In the genomic region with DNA sequence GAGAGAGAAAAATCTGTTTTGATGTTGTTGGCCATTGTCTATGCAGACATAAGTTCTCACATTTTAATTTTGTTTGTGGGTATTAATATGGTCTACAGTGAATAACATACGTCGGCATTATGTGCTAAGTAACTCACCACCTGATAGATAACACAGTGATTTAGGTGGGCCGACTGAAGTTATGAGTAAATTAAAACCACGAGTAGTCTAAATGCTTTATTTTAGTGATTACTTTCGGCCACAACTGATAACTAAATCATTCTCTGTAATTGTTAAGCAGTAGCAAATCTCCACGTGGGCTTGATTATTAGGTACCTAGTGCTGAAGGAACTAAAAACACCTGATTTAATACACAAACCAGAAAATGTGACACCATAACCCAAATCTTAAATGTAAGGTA, we compare ENCODE assay signal across 8 cellular contexts. TPM values are rescaled to one million over a fixed set of nuclear protein-coding genes. Genes with fewer than 3 reads are reported as not detected.
A peak's percentile ranks its signal among the peaks of the same experiment; 100 is the strongest.
DNase-seq lines count a peak whose midpoint lies in the region; ATAC-seq, FAIRE-seq and TF ChIP-seq lines count a peak whose summit lies in the region.

No MANE protein-coding gene starts in this region.

- FAIRE-seq in HepG2 (lab: Jason Lieb, UNC) = no peak

- H3K27ac ChIP-seq in HepG2 (ENCODE audit: extremely low read length, insufficient read depth, low read length) = peak overlapping the region; percentile 85
- H3K27ac ChIP-seq in tibial nerve = peak overlapping the region in 3 of 4 donors; percentile 87 to 90 (median 89)

- 2% methylated on average over 6 of the region's 6 CpGs for WGBS in HepG2 (ENCODE audit: low lambda C conversion rate)
- 43 to 53% methylated on average over 6 of the region's 6 CpGs for WGBS in tibial nerve, 2 donors
- 29 to 34% methylated on average over 6 of the region's 6 CpGs for whole genome bisulfite sequencing in lower leg skin, 2 donors

- CTCF ChIA-PET in HepG2 (lab: Yijun Ruan, JAX; ENCODE audit: low intra/inter-chr PET ratio, low total read pairs) = interaction anchor here (2.0 kb wide), 1 partner anchor 146 kb away, joined by 19 read pairs; no protein-coding TSS in a partner anchor

- H3K4me1 ChIP-seq in HepG2 (ENCODE audit: insufficient read depth, low read length) (peaks cover 27% of the 10 kb centered on the region), tibial nerve (peaks cover 0 to 60% (median 7%) of the 10 kb centered on the region in 4 donors)

- no peaks in the 10 kb centered on the region for H3K9me3 Mint-ChIP-seq in activated T-cell treated with anti-CD3 and anti-CD28 coated beads, Interleukin-2, amount 50 U/mL, for 4 hours
- H3K9me3 Mint-ChIP-seq in activated naive CD8-positive, alpha-beta T cell treated with anti-CD3 and anti-CD28 coated beads for 36 hours = no peaks in the 10 kb centered on the region

- H3K27me3 Mint-ChIP-seq in activated T-cell treated with anti-CD3 and anti-CD28 coated beads, Interleukin-2, amount 50 U/mL, for 4 hours (ENCODE audit: low read depth) = no peaks in the 10 kb centered on the region
- no peaks in the 10 kb centered on the region for H3K27me3 Mint-ChIP-seq in activated naive CD8-positive, alpha-beta T cell treated with anti-CD3 and anti-CD28 coated beads for 36 hours

- H3K36me3 Mint-ChIP-seq in activated T-cell treated with anti-CD3 and anti-CD28 coated beads, Interleukin-2, amount 50 U/mL, for 4 hours (ENCODE audit: insufficient read depth) = no peaks in the 10 kb centered on the region
- H3K36me3 Mint-ChIP-seq in activated naive CD8-positive, alpha-beta T cell treated with anti-CD3 and anti-CD28 coated beads for 36 hours = no peaks in the 10 kb centered on the region

- H3K36me3 ChIP-seq in HepG2 (replicated peaks in 1 of 2; ENCODE audit: control insufficient read depth in 1 of 2, insufficient read depth in 2 of 2, low read length in 2 of 2) = no peaks in the 10 kb centered on the region
- H3K36me3 ChIP-seq in tibial nerve = no peaks in the 10 kb centered on the region

- DNase-seq in activated T-cell treated with anti-CD3 and anti-CD28 coated beads, Interleukin-2, amount 50 U/mL, for 4 hours = no peak
- no peak for DNase-seq in activated T-cell treated with anti-CD3 and anti-CD28 coated beads, Interleukin-2, amount 50 U/mL, for 48 hours
- DNase-seq in activated naive CD8-positive, alpha-beta T cell treated with anti-CD3 and anti-CD28 coated beads for 36 hours = no peak
- DNase-seq in HepG2 (ENCODE audit: low spot score) (no peak), tibial nerve (ENCODE audit: low spot score in 2 of 2) (no peak), NCI-H1105 (lab: John Stamatoyannopoulos, UW) (no peak), lower leg skin (ENCODE audit: low spot score in 2 of 2) (no peak)

- intact Hi-C loops in HepG2 (cut with micrococcal nuclease; ENCODE audit: unreplicated experiment) (loop anchor here (5.0 kb wide), 2 partner anchors 444 to 821 kb away; a partner anchor contains a TSS), lower leg skin (cut with DNase I; ENCODE audit: low total_unique reads) (loop anchor here (5.0 kb wide), 1 partner anchor 1406 kb away; no protein-coding TSS in a partner anchor)

- no TSS peak for BruUV-seq in HepG2 (replicated peaks; lab: Mats Ljungman, UMichigan)

- H3K79me2 ChIP-seq in HepG2 (ENCODE audit: insufficient read depth, low read length) = peaks cover 26% of the 10 kb centered on the region

- TF ChIP-seq POLR2A in HepG2 (IDR thresholded peaks at IDR 0.05; ENCODE audit: insufficient read depth in 1 of 2, low read depth in 2 of 2, low read length in 2 of 2) (no peak), tibial nerve (IDR thresholded peaks at IDR 0.05) (no peak), lower leg skin (IDR thresholded peaks at IDR 0.05) (no peak)

- TF ChIP-seq CTCF in HepG2 (CRISPR knock-in tag; IDR thresholded peaks at IDR 0.05) (no peak), tibial nerve (IDR thresholded peaks at IDR 0.05) (no peak), lower leg skin (IDR thresholded peaks at IDR 0.05) (no peak)

- peak overlapping the region; percentile 89 for H3K4me2 ChIP-seq in HepG2 (ENCODE audit: low read depth, low read length)

- H4K20me1 ChIP-seq in HepG2 (ENCODE audit: insufficient read depth, low read length) = no peaks in the 10 kb centered on the region

- TF ChIP-seq RAD21 in HepG2 (CRISPR knock-in tag; IDR thresholded peaks at IDR 0.05) = no peak

- H3K4me3 Mint-ChIP-seq in activated T-cell treated with anti-CD3 and anti-CD28 coated beads, Interleukin-2, amount 50 U/mL, for 4 hours = peak overlapping the region; percentile 91
- peak overlapping the region; percentile 88 for H3K4me3 Mint-ChIP-seq in activated naive CD8-positive, alpha-beta T cell treated with anti-CD3 and anti-CD28 coated beads for 36 hours

- TF ChIP-seq EP300 in HepG2 (IDR thresholded peaks at IDR 0.05; ENCODE audit: low read depth in 2 of 2, low read length in 2 of 2) = no peak
- TF ChIP-seq EP300 in HepG2 (CRISPR knock-in tag; IDR thresholded peaks at IDR 0.05; ENCODE audit: borderline replicate concordance) = no peak
- TF ChIP-seq EP300 in tibial nerve (IDR thresholded peaks at IDR 0.05) = no peak

- no peak for ATAC-seq in activated T-cell treated with anti-CD3 and anti-CD28 coated beads, Interleukin-2, amount 50 U/mL, for 4 hours
- ATAC-seq in HepG2 = no peak
- no peak for ATAC-seq in GM19035 (IDR thresholded peaks at IDR 0.05; ENCODE audit: unreplicated experiment)

- H3K9me3 ChIP-seq in HepG2 (ENCODE audit: low read length) (no peaks in the 10 kb centered on the region), tibial nerve (no peaks in the 10 kb centered on the region)

- H3K4me3 ChIP-seq in HepG2 (replicated peaks in 1 of 3; ENCODE audit: insufficient read depth in 1 of 3, low read depth in 2 of 3, low read length in 3 of 3) = peak overlapping the region; percentile 79 to 87 (median 86)
- peak overlapping the region in 3 of 4 donors; percentile 75 to 96 (median 83) for H3K4me3 ChIP-seq in tibial nerve
- H3K4me3 ChIP-seq in lower leg skin (ENCODE audit: low read depth, poor library complexity, severe bottlenecking) = no peak overlapping the region

- peak overlapping the region; percentile 77 for H3K27ac Mint-ChIP-seq in activated naive CD8-positive, alpha-beta T cell treated with anti-CD3 and anti-CD28 coated beads for 36 hours

- peak overlapping the region; percentile 93 for H2AFZ ChIP-seq in HepG2 (ENCODE audit: low read length)

- in situ Hi-C loops in HepG2 (cut with HindIII; ENCODE audit: extremely low pct_ligation_motif_present, low pct_unique_long_range_greater_than_20kb) = loop anchor here (5.0 to 25.0 kb wide), 4 partner anchors 149 to 821 kb away; a partner anchor contains a TSS

- peaks cover 40% of the 10 kb centered on the region for H3K4me1 Mint-ChIP-seq in activated T-cell treated with anti-CD3 and anti-CD28 coated beads, Interleukin-2, amount 50 U/mL, for 4 hours (ENCODE audit: low read depth)
- H3K4me1 Mint-ChIP-seq in activated naive CD8-positive, alpha-beta T cell treated with anti-CD3 and anti-CD28 coated beads for 36 hours = peaks cover 38% of the 10 kb centered on the region

- H3K9ac ChIP-seq in HepG2 (ENCODE audit: insufficient read depth, low read depth, low read length) = peak overlapping the region; percentile 80

- POLR2A ChIA-PET in HepG2 (lab: Yijun Ruan, JAX) = interaction anchor here (1.5 to 2.2 kb wide), 3 partner anchors 9 to 821 kb away, joined by 4 to 21 read pairs (median 7); a partner anchor contains a TSS

- H3K27me3 ChIP-seq in HepG2 (ENCODE audit: control insufficient read depth in 1 of 2, insufficient read depth in 2 of 2, low read length in 2 of 2) (no peaks in the 10 kb centered on the region; a peak in 1 of 5 replicates), tibial nerve (no peaks in the 10 kb centered on the region)

RNA-seq across cellular contexts. Expression of a gene that starts 1.2 kb away (rescaled TPM):
- total RNA-seq in activated T-cell treated with anti-CD3 and anti-CD28 coated beads, Interleukin-2, amount 50 U/mL, for 4 hours = 1 to 10 TPM; 5.3 to 7.2 (median 6.9) TPM
- 1 to 10 TPM; 8.1 to 8.2 TPM for total RNA-seq in activated naive CD8-positive, alpha-beta T cell treated with anti-CD3 and anti-CD28 coated beads for 36 hours
- total RNA-seq in HepG2 (2016; rRNA removed; fragmentation: Illumina TruSeq; extraction: Trizol) (16.7 and 18.9 TPM in 2 replicates), tibial nerve (10 to 100 TPM; 30.6 to 43.5 (median 37.9) TPM), lower leg skin (10 to 100 TPM; 32.6 to 75.8 (median 49.3) TPM)
- 1.5 and 2.3 TPM in 2 replicates for total RNA-seq in HepG2 (2016; cell fraction: cytosol; rRNA removed; fragmentation: Illumina TruSeq; extraction: Trizol; ENCODE audit: low read depth)
- 14.9 and 22.1 TPM in 2 replicates for total RNA-seq in HepG2 (2016; cell fraction: insoluble cytoplasmic fraction; rRNA removed; fragmentation: Illumina TruSeq; extraction: Trizol)
- 3.9 and 4.7 TPM in 2 replicates for total RNA-seq in HepG2 (2016; cell fraction: membrane; rRNA removed; fragmentation: Illumina TruSeq; extraction: Trizol)
- total RNA-seq in HepG2 (2016; cell fraction: nucleus; rRNA removed; fragmentation: Illumina TruSeq; extraction: Trizol) = 30.0 and 33.1 TPM in 2 replicates
- polyA plus RNA-seq in HepG2 (2011; rRNA removed) = 4.2 and 5.2 TPM in 2 replicates
- polyA plus RNA-seq in HepG2 (2011; cell fraction: cytosol; rRNA removed) = 1.4 and 3.4 TPM in 2 replicates
- polyA plus RNA-seq in HepG2 (2011; cell fraction: nucleus; rRNA removed) = 7.5 and 10.8 TPM in 2 replicates
- 3.9 and 7.2 TPM in 2 replicates for polyA plus RNA-seq in HepG2 (2012)
- 0.24 and 0.29 TPM in 2 replicates for polyA plus RNA-seq in HepG2 (2016; cell fraction: cytosol; fragmentation: Illumina TruSeq; extraction: Trizol; ENCODE audit: low read depth)
- 6.5 and 6.8 TPM in 2 replicates for polyA plus RNA-seq in HepG2 (2016; cell fraction: insoluble cytoplasmic fraction; fragmentation: Illumina TruSeq; extraction: Trizol; ENCODE audit: low read depth)
- polyA plus RNA-seq in HepG2 (2016; cell fraction: membrane; fragmentation: Illumina TruSeq; extraction: Trizol; ENCODE audit: low read depth) = 0.56 and 0.57 TPM in 2 replicates
- polyA plus RNA-seq in HepG2 (2016; cell fraction: nucleus; fragmentation: Illumina TruSeq; extraction: Trizol; ENCODE audit: insufficient read depth, low read depth) = 13.6 and 20.3 TPM in 2 replicates
- 10.2 and 12.9 TPM in 2 replicates for polyA minus RNA-seq in HepG2 (2011; rRNA and poly(A)+ RNA removed; ENCODE audit: low replicate concordance)
- 9.6 and 10.1 TPM in 2 replicates for polyA minus RNA-seq in HepG2 (2011; cell fraction: cytosol; rRNA and poly(A)+ RNA removed)
- 33.6 and 43.5 TPM in 2 replicates for polyA minus RNA-seq in HepG2 (2011; cell fraction: nucleus; rRNA and poly(A)+ RNA removed)

RNA-seq across cellular contexts. Expression of a gene that starts 3.0 kb away (rescaled TPM):
- total RNA-seq in activated T-cell treated with anti-CD3 and anti-CD28 coated beads, Interleukin-2, amount 50 U/mL, for 4 hours = 10 to 100 TPM in 2 of 3 donors, 1 to 10 TPM in 1; 9.7 to 11.6 (median 10.4) TPM
- total RNA-seq in activated naive CD8-positive, alpha-beta T cell treated with anti-CD3 and anti-CD28 coated beads for 36 hours = 1 to 10 TPM; 7.1 to 8.2 TPM
- total RNA-seq in HepG2 (2016; rRNA removed; fragmentation: Illumina TruSeq; extraction: Trizol) (11.4 and 12.3 TPM in 2 replicates), tibial nerve (10 to 100 TPM in 3 of 4 donors, 1 to 10 TPM in 1; 6.3 to 21.9 (median 18.3) TPM), lower leg skin (1 to 10 TPM; 5.1 to 5.8 (median 5.2) TPM)
- total RNA-seq in HepG2 (2016; cell fraction: cytosol; rRNA removed; fragmentation: Illumina TruSeq; extraction: Trizol; ENCODE audit: low read depth) = 14.8 and 15.3 TPM in 2 replicates
- total RNA-seq in HepG2 (2016; cell fraction: insoluble cytoplasmic fraction; rRNA removed; fragmentation: Illumina TruSeq; extraction: Trizol) = 10.2 and 14.5 TPM in 2 replicates
- 11.2 and 12.0 TPM in 2 replicates for total RNA-seq in HepG2 (2016; cell fraction: membrane; rRNA removed; fragmentation: Illumina TruSeq; extraction: Trizol)
- 19.3 and 19.9 TPM in 2 replicates for total RNA-seq in HepG2 (2016; cell fraction: nucleus; rRNA removed; fragmentation: Illumina TruSeq; extraction: Trizol)
- 3.4 and 5.1 TPM in 2 replicates for polyA plus RNA-seq in HepG2 (2011; rRNA removed)
- 2.8 and 3.6 TPM in 2 replicates for polyA plus RNA-seq in HepG2 (2011; cell fraction: cytosol; rRNA removed)
- 2.6 and 2.7 TPM in 2 replicates for polyA plus RNA-seq in HepG2 (2011; cell fraction: nucleus; rRNA removed)
- polyA plus RNA-seq in HepG2 (2012) = 4.1 and 4.3 TPM in 2 replicates
- 3.1 and 3.8 TPM in 2 replicates for polyA plus RNA-seq in HepG2 (2016; cell fraction: cytosol; fragmentation: Illumina TruSeq; extraction: Trizol; ENCODE audit: low read depth)
- polyA plus RNA-seq in HepG2 (2016; cell fraction: insoluble cytoplasmic fraction; fragmentation: Illumina TruSeq; extraction: Trizol; ENCODE audit: low read depth) = 9.8 and 11.2 TPM in 2 replicates
- polyA plus RNA-seq in HepG2 (2016; cell fraction: membrane; fragmentation: Illumina TruSeq; extraction: Trizol; ENCODE audit: low read depth) = 5.6 and 6.4 TPM in 2 replicates
- 6.4 and 7.3 TPM in 2 replicates for polyA plus RNA-seq in HepG2 (2016; cell fraction: nucleus; fragmentation: Illumina TruSeq; extraction: Trizol; ENCODE audit: insufficient read depth, low read depth)
- polyA minus RNA-seq in HepG2 (2011; rRNA and poly(A)+ RNA removed; ENCODE audit: low replicate concordance) = 4.1 and 4.5 TPM in 2 replicates
- 3.8 and 4.3 TPM in 2 replicates for polyA minus RNA-seq in HepG2 (2011; cell fraction: cytosol; rRNA and poly(A)+ RNA removed)
- polyA minus RNA-seq in HepG2 (2011; cell fraction: nucleus; rRNA and poly(A)+ RNA removed) = 23.1 and 23.9 TPM in 2 replicates
